ENCODE assay signal across 8 cellular contexts in genomic region chr15:99213187-99213811, GRCh38. TPM values are rescaled to one million over a fixed set of nuclear protein-coding genes. Genes with fewer than 3 reads are reported as not detected.
DNase-seq lines count a peak whose midpoint lies in the region; ATAC-seq lines count a peak whose summit lies in the region.

No MANE protein-coding gene starts in this region.

- peak; percentile 94 for ATAC-seq in HG02981 (IDR thresholded peaks at IDR 0.05; ENCODE audit: unreplicated experiment)

- DNase-seq in NCI-H2029 (lab: John Stamatoyannopoulos, UW), result peak; percentile 35
- DNase-seq in NCI-H2029 treated with DMSO at 0.1 percent for 48 hours (lab: John Stamatoyannopoulos, UW), result no peak
- DNase-seq in NCI-H460 (ENCODE audit: extremely low read depth, low read depth), result peak; percentile 55
- DNase-seq in activated CD4-positive, alpha-beta T cell treated with anti-CD3 and anti-CD28 coated beads, Interleukin-2, amount 50 U/mL, for 48 hours, result peak; percentile 72 to 75
- DNase-seq in ecto neural progenitor cell (ENCODE audit: low spot score), result peak; percentile 56
- DNase-seq in lung microvascular endothelial cell (ENCODE audit: low read depth in 2 of 2), result peak; percentile 77 to 87
- DNase-seq in stimulated activated CD8-positive, alpha-beta memory T cell treated with anti-CD3 and anti-CD28 coated beads, Interleukin-12 subunit alpha, Interleukin-12 subunit beta, amount 100 ng/mL, for 24 hours (ENCODE audit: extremely low read depth), result peak; percentile 19

RNA-seq across cellular contexts. Expression of gene TTC23, which starts 36.1 kb away (rescaled TPM):
- total RNA-seq in NCI-H460 (2014; rRNA removed; shearing (Covaris generic)), result 14.5 and 15.3 TPM in 2 replicates
- 11.9 and 19.5 TPM in 2 replicates for polyA plus RNA-seq in NCI-H460 (2014; cell fraction: nucleus; rRNA removed)
- total RNA-seq in lung microvascular endothelial cell, result 15.3 and 17.1 TPM in 2 replicates

RNA-seq across cellular contexts. Expression of gene LRRC28, which starts 38.0 kb away (rescaled TPM):
- total RNA-seq in NCI-H460 (2014; rRNA removed; shearing (Covaris generic)), result 21.6 and 24.4 TPM in 2 replicates
- polyA plus RNA-seq in NCI-H460 (2014; cell fraction: nucleus; rRNA removed), result 24.5 and 26.4 TPM in 2 replicates
- total RNA-seq in lung microvascular endothelial cell, result 6.8 and 10.5 TPM in 2 replicates
